8 cellular contexts compared by ENCODE assay signal in the genomic region with DNA sequence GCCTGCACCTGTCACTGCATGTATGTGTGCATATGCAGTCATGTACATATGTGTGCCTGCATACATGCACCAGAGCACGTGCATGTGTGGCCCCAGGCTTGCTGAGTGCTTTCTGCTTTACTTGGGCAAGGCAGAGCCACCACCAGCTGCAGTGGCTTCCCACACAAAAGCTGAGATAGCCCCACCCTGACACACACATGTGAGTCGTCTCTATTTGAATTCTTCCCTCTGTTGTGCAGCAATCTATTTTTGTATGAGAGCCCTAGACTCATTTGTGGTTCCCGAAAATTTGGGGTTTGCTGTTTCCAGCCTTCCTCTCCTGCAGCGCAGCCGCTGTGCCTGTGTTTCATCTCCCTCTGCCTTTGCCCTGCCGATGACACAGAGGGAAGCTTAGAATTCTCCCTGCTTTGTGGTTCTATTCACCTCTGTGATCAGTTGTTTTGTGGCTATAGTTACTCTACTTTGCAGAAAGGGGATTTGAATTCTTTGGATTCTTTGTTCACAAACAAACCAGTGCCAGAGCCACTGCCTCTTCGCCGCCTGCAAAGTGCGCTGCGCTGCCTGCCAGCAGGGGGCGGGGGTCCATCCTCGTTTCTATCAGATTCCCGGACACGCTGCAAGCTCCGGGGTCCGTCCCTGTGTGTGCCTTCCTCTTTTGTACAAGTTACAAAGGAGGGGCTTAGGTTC.
A peak's percentile ranks its signal among the peaks of the same experiment; 100 is the strongest.
DNase-seq lines count a peak whose midpoint lies in the region; ATAC-seq and TF ChIP-seq lines count a peak whose summit lies in the region.

No MANE protein-coding gene starts in this region.

- POLR2A ChIA-PET in GM10248 (lab: Yijun Ruan, JAX), result no interaction called here

- H3K36me3 ChIP-seq in KMS-11 (ENCODE audit: insufficient read depth) (no peaks in the 10 kb centered on the region), osteoblast (ENCODE audit: insufficient read depth, low read length) (no peaks in the 10 kb centered on the region)

- no peak overlapping the region for H3K9ac ChIP-seq in KMS-11

- H3K4me1 ChIP-seq in KMS-11 (ENCODE audit: low read depth, poor library complexity, severe bottlenecking) (no peaks in the 10 kb centered on the region), osteoblast (ENCODE audit: insufficient read depth, low read length) (peaks cover 5% of the 10 kb centered on the region)

- CTCF ChIA-PET in GM10248 (lab: Yijun Ruan, JAX), result interaction anchor here (1.0 to 1.9 kb wide), 6 partner anchors 12 to 32 kb away, joined by 3 to 7 read pairs (median 4); no protein-coding TSS in a partner anchor

- TF ChIP-seq CTCF in GM10248 (IDR thresholded peaks at IDR 0.05; ENCODE audit: control extremely low read depth, extremely low read depth, low read depth, missing control alignments) (peak; percentile 53), KMS-11 (conservative IDR thresholded peaks at IDR 0.05; ENCODE audit: low read depth, low read length) (0 out of 2 replicates have a peak, but pooled peaks have one; percentile 24), osteoblast (IDR thresholded peaks at IDR 0.05; ENCODE audit: extremely low read depth, low read depth, low read length) (peak; percentile 88)

- H3K4me2 ChIP-seq in KMS-11 (no peak overlapping the region), osteoblast (ENCODE audit: insufficient read depth, low read length) (peak overlapping the region; percentile 51)

- no peaks in the 10 kb centered on the region for H3K9me3 ChIP-seq in osteoblast (ENCODE audit: low read depth, low read length)

- H3K27ac ChIP-seq in KMS-11, result no peak overlapping the region
- no peak overlapping the region for H3K27ac ChIP-seq in osteoblast (ENCODE audit: low read depth, low read length)

- H3K4me3 ChIP-seq in KMS-11 (IDR thresholded peaks at IDR 0.05; ENCODE audit: insufficient read depth, low read depth, low read length) (no peak overlapping the region), osteoblast (ENCODE audit: insufficient read depth, low read length) (no peak overlapping the region)

- DNase-seq in GM10248 (ENCODE audit: extremely low spot score) (peak; percentile 43), foreskin melanocyte (peak; percentile 35), osteoblast (ENCODE audit: insufficient read length, low spot score, missing footprints) (peak; percentile 94)
- DNase-seq in activated CD8-positive, alpha-beta memory T cell treated with anti-CD3 and anti-CD28 coated beads, Interleukin-2, amount 50 U/mL, for 4 hours, result peak; percentile 23

- H3K79me2 ChIP-seq in KMS-11 (ENCODE audit: insufficient read depth, low read depth), result no peaks in the 10 kb centered on the region
- H3K79me2 ChIP-seq in osteoblast (ENCODE audit: insufficient read depth, low read length), result no peaks in the 10 kb centered on the region

- no peaks in the 10 kb centered on the region for H4K20me1 ChIP-seq in KMS-11 (ENCODE audit: insufficient read depth)
- H4K20me1 ChIP-seq in osteoblast (ENCODE audit: insufficient read depth, low read length), result no peaks in the 10 kb centered on the region

- no peak for ATAC-seq in HG03045 (IDR thresholded peaks at IDR 0.05; ENCODE audit: unreplicated experiment)
- ATAC-seq in HG02852 (IDR thresholded peaks at IDR 0.05; ENCODE audit: unreplicated experiment), result no peak
- ATAC-seq in HG03378 (IDR thresholded peaks at IDR 0.05; ENCODE audit: unreplicated experiment), result no peak

- H2AFZ ChIP-seq in KMS-11 (ENCODE audit: low read depth), result no peak overlapping the region
- peak overlapping the region; percentile 3 for H2AFZ ChIP-seq in osteoblast (ENCODE audit: low read length)

- H3K27me3 ChIP-seq in KMS-11 (ENCODE audit: insufficient read depth, low read depth) (no peaks in the 10 kb centered on the region), osteoblast (ENCODE audit: insufficient read depth, low read length) (peaks cover 13% of the 10 kb centered on the region)

Comparison
In these comparisons a context has a peak if more than half of its experiments do, and no peak if none do; other contexts are left out.
1. DNase-seq: peak in every context shown above with its lines; median percentile 94 in osteoblast; 43 in GM10248; 35 in foreskin melanocyte; 23 in activated CD8-positive, alpha-beta memory T cell treated with anti-CD3 and anti-CD28 coated beads, Interleukin-2, amount 50 U/mL, for 4 hours.
2. CTCF ChIP-seq: peak in every context shown above with its lines; median percentile 88 in osteoblast; 53 in GM10248; 24 in KMS-11.